Comparison of ENCODE assay signal across 1 cellular context in the genomic region with DNA sequence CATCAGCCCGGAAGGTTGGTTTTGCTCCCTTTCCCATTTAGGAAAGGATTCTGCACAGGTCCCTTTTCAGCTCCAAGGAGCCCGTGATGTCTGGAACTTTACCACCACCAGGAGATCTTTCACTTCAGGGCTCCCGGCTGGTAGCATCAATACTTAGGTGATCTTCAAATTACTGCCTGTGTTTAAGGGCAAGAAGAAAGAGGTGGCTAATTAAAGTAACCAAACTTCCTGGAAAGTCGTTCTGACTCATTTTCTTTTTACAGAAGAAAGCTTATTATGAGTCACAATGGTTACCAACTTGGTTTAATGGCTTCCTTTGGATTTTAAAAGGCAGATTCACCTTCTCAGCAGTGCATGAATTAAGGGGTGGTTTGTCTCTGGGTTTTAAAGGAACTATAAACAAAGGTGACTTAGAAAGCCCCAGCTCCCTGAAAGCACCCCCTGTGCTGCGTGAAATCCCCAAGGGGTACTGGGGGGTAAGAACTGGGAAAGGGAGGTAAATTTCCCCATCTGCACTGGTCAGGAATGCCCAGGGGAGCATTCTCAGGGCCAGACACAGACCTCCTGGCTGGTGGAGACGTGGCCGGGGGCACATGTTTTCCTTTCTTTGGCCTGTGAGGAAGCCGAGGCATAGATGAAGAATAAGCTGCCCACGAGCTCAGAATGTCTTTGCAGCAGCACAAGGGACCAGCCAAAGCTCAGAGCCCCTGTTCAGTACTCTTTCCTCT.
TF ChIP-seq lines count a peak whose summit lies in the region.

No MANE protein-coding gene starts in this region.

TF ChIP-seq in K562, 482 proteins besides CTCF, POLR2A, EP300 and RAD21 (continued from another document):
- TF ChIP-seq MNT (conservative IDR thresholded peaks at IDR 0.05) (no peak), ZBTB11 (CRISPR knock-in tag; IDR thresholded peaks at IDR 0.05) (no peak)
TF ChIP-seq in K562: peak in this region for 5.
